Comparison of ENCODE assay signal across 8 cellular contexts in genomic region chr5:176198991-176199733, GRCh38. TPM values are rescaled to one million over a fixed set of nuclear protein-coding genes. Genes with fewer than 3 reads are reported as not detected.
DNase-seq lines count a peak whose midpoint lies in the region; ATAC-seq and TF ChIP-seq lines count a peak whose summit lies in the region.
"Not testable (repeated sequence)": the region's sequence is repeated elsewhere in the genome, so short reads cannot be mapped to it uniquely, and the experiment has no call there.

No MANE protein-coding gene starts in this region.

- intact Hi-C loops in dorsolateral prefrontal cortex (cut with DNase I) = not testable (repeated sequence)

- H3K36me3 Mint-ChIP-seq in activated T-helper 17 cell treated with anti-CD3 and anti-CD28 coated beads, Interleukin-2, amount 50 U/mL, for 72 hours (ENCODE audit: low read depth); neural crest cell (ENCODE audit: low read depth): not testable (repeated sequence)

- not testable (repeated sequence) for H3K27ac ChIP-seq in dorsolateral prefrontal cortex

- H3K27me3 ChIP-seq in dorsolateral prefrontal cortex = peaks cover 0 to 20% (median 7%) of the 10 kb centered on the region in 45 donors

- peaks cover 15% of the 10 kb centered on the region for H3K27me3 Mint-ChIP-seq in activated T-helper 17 cell treated with anti-CD3 and anti-CD28 coated beads, Interleukin-2, amount 50 U/mL, for 72 hours
- H3K27me3 Mint-ChIP-seq in neural crest cell (ENCODE audit: low read depth) = peaks cover 76% of the 10 kb centered on the region
- peaks cover 42% of the 10 kb centered on the region for H3K27me3 Mint-ChIP-seq in stimulated activated naive CD8-positive, alpha-beta T cell treated with anti-CD3 and anti-CD28 coated beads, Interleukin-15, amount 100 ng/mL, for 72 hours

- not testable (repeated sequence) for TF ChIP-seq CTCF in LNCaP clone FGC (IDR thresholded peaks at IDR 0.05; ENCODE audit: control insufficient read depth, extremely low read depth, insufficient read depth); dorsolateral prefrontal cortex (IDR thresholded peaks at IDR 0.05 in 54 of 56, conservative IDR thresholded peaks at IDR 0.05 in 2 of 56; ENCODE audit: low read depth in 1 of 56, partially characterized antibody in 56 of 56); neural crest cell (conservative IDR thresholded peaks at IDR 0.05)

- not testable (repeated sequence) for H3K4me1 Mint-ChIP-seq in activated T-helper 17 cell treated with anti-CD3 and anti-CD28 coated beads, Interleukin-2, amount 50 U/mL, for 72 hours; neural crest cell
- H3K4me1 Mint-ChIP-seq in stimulated activated naive CD8-positive, alpha-beta T cell treated with anti-CD3 and anti-CD28 coated beads, Interleukin-15, amount 100 ng/mL, for 72 hours = peaks cover 32% of the 10 kb centered on the region

- H3K4me3 ChIP-seq in LNCaP clone FGC (ENCODE audit: low read depth, low read length) = peak overlapping the region; percentile 37
- peak overlapping the region in 48 of 59 donors; percentile 8 to 61 (median 42) for H3K4me3 ChIP-seq in dorsolateral prefrontal cortex
- H3K4me3 ChIP-seq in iPS-11a (ENCODE audit: low read depth, low read length) = peak overlapping the region; percentile 33

- ATAC-seq in SK-N-SH treated with all-trans-retinoic acid at 6 μM for 48 hours = peak; percentile 80
- ATAC-seq in activated T-helper 17 cell treated with anti-CD3 and anti-CD28 coated beads, Interleukin-2, amount 50 U/mL, for 72 hours (replicated peaks) = peak; percentile 65
- ATAC-seq in stimulated activated naive CD8-positive, alpha-beta T cell treated with anti-CD3 and anti-CD28 coated beads, Interleukin-15, amount 100 ng/mL, for 72 hours = peak; percentile 49

- not testable (repeated sequence) for H3K9me3 Mint-ChIP-seq in activated T-helper 17 cell treated with anti-CD3 and anti-CD28 coated beads, Interleukin-2, amount 50 U/mL, for 72 hours; neural crest cell; stimulated activated naive CD8-positive, alpha-beta T cell treated with anti-CD3 and anti-CD28 coated beads, Interleukin-15, amount 100 ng/mL, for 72 hours

- H3K4me3 Mint-ChIP-seq in activated T-helper 17 cell treated with anti-CD3 and anti-CD28 coated beads, Interleukin-2, amount 50 U/mL, for 72 hours = peak overlapping the region; percentile 67
- H3K4me3 Mint-ChIP-seq in neural crest cell = peak overlapping the region; percentile 61
- peak overlapping the region; percentile 64 to 73 for H3K4me3 Mint-ChIP-seq in stimulated activated naive CD8-positive, alpha-beta T cell treated with anti-CD3 and anti-CD28 coated beads, Interleukin-15, amount 100 ng/mL, for 72 hours

- not testable (repeated sequence) for H3K27ac Mint-ChIP-seq in activated T-helper 17 cell treated with anti-CD3 and anti-CD28 coated beads, Interleukin-2, amount 50 U/mL, for 72 hours; neural crest cell (ENCODE audit: unreplicated experiment); stimulated activated naive CD8-positive, alpha-beta T cell treated with anti-CD3 and anti-CD28 coated beads, Interleukin-15, amount 100 ng/mL, for 72 hours

- DNase-seq in COLO668 (lab: John Stamatoyannopoulos, UW; ENCODE audit: unreplicated experiment) = peak; percentile 49
- peak; percentile 10 for DNase-seq in LNCaP clone FGC (ENCODE audit: low read depth)
- peak in 1 of 10 donors; percentile 20 for DNase-seq in dorsolateral prefrontal cortex
- not testable (repeated sequence) for DNase-seq in neural crest cell (ENCODE audit: low read depth, low spot score)
- DNase-seq in stimulated activated naive CD8-positive, alpha-beta T cell treated with anti-CD3 and anti-CD28 coated beads, Interleukin-15, amount 100 ng/mL, for 72 hours = peak; percentile 33 to 40

RNA-seq across cellular contexts. Expression of gene SIMC1, which starts 39.1 kb away (rescaled TPM):
- total RNA-seq in activated T-helper 17 cell treated with anti-CD3 and anti-CD28 coated beads, Interleukin-2, amount 50 U/mL, for 72 hours = 10 to 100 TPM; 17.9 to 28.5 TPM
- total RNA-seq in dorsolateral prefrontal cortex = 10 to 100 TPM; 11.7 to 37.9 (median 27.0) TPM
- 43.6 and 45.3 TPM in 2 replicates for total RNA-seq in neural crest cell
